Comparison of ENCODE assay signal across 1 cellular context in the genomic region with DNA sequence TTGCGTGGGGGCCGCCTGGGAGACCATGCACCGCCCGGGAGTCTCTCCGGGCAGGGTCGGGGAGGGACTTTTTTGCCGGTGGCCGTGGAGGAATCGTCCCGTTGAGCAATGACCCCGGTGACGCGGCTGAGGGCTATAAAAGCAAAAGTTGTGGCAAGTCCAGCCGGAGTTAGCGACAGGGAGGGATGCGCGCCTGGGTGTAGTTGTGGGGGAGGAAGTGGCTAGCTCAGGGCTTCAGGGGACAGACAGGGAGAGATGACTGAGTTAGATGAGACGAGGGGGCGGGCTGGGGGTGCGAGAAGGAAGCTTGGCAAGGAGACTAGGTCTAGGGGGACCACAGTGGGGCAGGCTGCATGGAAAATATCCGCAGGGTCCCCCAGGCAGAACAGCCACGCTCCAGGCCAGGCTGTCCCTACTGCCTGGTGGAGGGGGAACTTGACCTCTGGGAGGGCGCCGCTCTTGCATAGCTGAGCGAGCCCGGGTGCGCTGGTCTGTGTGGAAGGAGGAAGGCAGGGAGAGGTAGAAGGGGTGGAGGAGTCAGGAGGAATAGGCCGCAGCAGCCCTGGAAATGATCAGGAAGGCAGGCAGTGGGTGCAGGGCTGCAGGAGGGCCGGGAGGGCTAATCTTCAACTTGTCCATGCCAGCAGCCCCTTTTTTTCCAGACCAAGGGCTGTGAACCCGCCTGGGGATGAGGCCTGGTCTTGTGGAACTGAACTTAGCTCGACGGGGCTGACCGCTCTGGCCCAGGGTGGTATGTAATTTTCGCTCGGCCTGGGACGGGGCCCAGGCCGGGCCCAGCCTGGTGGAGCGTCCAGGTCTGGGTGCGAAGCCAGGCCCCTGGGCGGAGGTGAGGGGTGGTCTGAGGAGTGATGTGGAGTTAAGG.
TF ChIP-seq lines count a peak whose summit lies in the region.

TSS of gene NEAT1 (plus strand) at position 166 of the 883 bp plus-strand sequence.

TF ChIP-seq in HepG2, 621 proteins besides CTCF, POLR2A, EP300 and RAD21 (continued from another document and continues in another):
- peak; percentile 98 for TF ChIP-seq BRCA1 (CRISPR knock-in tag; IDR thresholded peaks at IDR 0.05)
- TF ChIP-seq ZNF776 (CRISPR knock-in tag; IDR thresholded peaks at IDR 0.05) = peak; percentile 70
- peak; percentile 50; the same call in 1 of the 2 replicates for TF ChIP-seq MAFF (IDR thresholded peaks at IDR 0.05; ENCODE audit: low read depth, low read length)
- TF ChIP-seq ZNF672 (CRISPR knock-in tag; IDR thresholded peaks at IDR 0.05) = peak; percentile 46; the same call in 1 of the 2 replicates
- peak; percentile 81; the same call in 1 of the 2 replicates for TF ChIP-seq ZNF180 (CRISPR knock-in tag; IDR thresholded peaks at IDR 0.05; ENCODE audit: borderline replicate concordance, low read depth)
- TF ChIP-seq ZNF75D (CRISPR knock-in tag; IDR thresholded peaks at IDR 0.05; ENCODE audit: borderline replicate concordance) = peak; percentile 73; the same call in 1 of the 2 replicates
- peak; percentile 70 for TF ChIP-seq NCOA2 (CRISPR knock-in tag; IDR thresholded peaks at IDR 0.05)
- peak; percentile 28 for TF ChIP-seq IKZF4 (CRISPR knock-in tag; IDR thresholded peaks at IDR 0.05; ENCODE audit: borderline replicate concordance, low read depth, not compliant biosample characterization)
- TF ChIP-seq ZNF605 (CRISPR knock-in tag; IDR thresholded peaks at IDR 0.05) = peak; percentile 56; the same call in 1 of the 2 replicates
- no peak for TF ChIP-seq PRDM10 (CRISPR knock-in tag; IDR thresholded peaks at IDR 0.05; ENCODE audit: low read depth)
- TF ChIP-seq RARG (CRISPR knock-in tag; IDR thresholded peaks at IDR 0.05; ENCODE audit: low read depth) = no peak
- TF ChIP-seq SIN3B (IDR thresholded peaks at IDR 0.05; ENCODE audit: low read length) = peak; percentile 66; the same call in 1 of the 2 replicates
- TF ChIP-seq, protein P1, sequence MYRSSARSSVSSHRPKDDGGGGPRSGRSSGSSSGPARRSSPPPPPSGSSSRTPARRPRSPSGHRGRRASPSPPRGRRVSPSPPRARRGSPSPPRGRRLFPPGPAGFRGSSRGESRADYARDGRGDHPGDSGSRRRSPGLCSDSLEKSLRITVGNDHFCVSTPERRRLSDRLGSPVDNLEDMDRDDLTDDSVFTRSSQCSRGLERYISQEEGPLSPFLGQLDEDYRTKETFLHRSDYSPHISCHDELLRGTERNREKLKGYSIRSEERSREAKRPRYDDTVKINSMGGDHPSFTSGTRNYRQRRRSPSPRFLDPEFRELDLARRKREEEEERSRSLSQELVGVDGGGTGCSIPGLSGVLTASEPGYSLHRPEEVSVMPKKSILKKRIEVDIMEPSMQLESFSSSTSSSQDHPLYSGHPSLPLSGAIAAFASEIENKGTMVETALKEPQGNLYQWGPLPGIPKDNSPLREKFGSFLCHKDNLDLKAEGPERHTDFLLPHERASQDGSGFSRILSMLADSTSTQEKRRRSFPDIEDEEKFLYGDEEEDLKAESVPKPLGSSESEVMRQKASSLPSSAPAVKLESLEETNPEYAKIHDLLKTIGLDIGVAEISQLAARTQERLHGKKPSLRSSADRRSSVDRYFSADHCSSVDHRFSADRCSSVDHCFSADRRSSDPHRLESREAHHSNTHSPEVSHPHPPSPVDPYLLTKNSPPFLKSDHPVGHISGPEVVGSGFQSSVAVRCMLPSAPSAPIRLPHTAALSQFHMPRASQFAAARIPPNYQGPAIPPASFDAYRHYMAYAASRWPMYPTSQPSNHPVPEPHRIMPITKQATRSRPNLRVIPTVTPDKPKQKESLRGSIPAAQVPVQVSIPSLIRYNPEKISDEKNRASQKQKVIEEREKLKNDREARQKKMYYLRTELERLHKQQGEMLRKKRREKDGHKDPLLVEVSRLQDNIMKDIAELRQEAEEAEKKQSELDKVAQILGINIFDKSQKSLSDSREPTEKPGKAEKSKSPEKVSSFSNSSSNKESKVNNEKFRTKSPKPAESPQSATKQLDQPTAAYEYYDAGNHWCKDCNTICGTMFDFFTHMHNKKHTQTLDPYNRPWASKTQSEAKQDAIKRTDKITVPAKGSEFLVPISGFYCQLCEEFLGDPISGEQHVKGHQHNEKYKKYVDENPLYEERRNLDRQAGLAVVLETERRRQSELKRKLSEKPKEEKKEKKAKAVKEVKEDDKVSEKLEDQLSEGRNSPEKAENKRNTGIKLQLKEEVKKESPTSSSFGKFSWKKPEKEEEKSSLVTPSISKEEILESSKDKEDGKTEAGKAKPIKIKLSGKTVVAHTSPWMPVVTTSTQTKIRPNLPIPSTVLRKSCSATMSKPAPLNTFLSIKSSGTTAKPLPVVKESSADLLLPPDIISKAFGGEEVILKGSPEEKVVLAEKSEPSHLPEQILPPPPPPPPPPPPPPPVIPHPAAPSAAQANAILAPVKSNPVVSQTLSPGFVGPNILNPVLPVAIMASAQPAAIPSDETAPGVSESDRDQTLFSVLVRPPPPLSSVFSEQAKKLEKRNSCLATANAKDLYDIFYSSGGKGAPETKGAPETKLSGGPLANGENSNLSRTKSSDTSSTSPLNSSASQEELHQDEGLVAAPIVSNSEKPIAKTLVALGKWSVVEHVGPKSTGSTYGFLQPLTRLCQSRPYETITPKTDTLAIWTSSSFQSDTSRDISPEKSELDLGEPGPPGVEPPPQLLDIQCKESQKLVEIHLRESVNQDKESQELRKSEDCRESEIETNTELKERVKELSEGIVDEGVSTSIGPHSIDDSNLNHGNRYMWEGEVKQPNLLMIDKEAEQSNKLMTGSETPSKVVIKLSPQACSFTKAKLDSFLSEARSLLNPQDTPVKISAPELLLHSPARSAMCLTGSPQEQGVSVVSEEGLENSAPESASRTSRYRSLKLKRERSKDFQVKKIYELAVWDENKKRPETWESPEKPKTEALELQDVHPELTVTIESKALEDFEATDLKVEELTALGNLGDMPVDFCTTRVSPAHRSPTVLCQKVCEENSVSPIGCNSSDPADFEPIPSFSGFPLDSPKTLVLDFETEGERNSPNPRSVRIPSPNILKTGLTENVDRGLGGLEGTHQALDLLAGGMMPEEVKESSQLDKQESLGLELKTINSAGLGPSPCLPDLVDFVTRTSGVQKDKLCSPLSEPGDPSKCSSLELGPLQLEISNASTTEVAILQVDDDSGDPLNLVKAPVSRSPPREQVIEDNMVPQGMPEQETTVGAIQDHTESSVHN (CRISPR knock-in tag; IDR thresholded peaks at IDR 0.05) = 0 out of 2 replicates have a peak, but pooled peaks have one; percentile 50
- TF ChIP-seq ZSCAN30 (CRISPR knock-in tag; IDR thresholded peaks at IDR 0.05) = peak; percentile 78; the same call in 1 of the 2 replicates
- TF ChIP-seq, protein P2, sequence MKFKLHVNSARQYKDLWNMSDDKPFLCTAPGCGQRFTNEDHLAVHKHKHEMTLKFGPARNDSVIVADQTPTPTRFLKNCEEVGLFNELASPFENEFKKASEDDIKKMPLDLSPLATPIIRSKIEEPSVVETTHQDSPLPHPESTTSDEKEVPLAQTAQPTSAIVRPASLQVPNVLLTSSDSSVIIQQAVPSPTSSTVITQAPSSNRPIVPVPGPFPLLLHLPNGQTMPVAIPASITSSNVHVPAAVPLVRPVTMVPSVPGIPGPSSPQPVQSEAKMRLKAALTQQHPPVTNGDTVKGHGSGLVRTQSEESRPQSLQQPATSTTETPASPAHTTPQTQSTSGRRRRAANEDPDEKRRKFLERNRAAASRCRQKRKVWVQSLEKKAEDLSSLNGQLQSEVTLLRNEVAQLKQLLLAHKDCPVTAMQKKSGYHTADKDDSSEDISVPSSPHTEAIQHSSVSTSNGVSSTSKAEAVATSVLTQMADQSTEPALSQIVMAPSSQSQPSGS (CRISPR knock-in tag; IDR thresholded peaks at IDR 0.05) = no peak
- no peak for TF ChIP-seq ATF3 (CRISPR knock-in tag; IDR thresholded peaks at IDR 0.05)
- TF ChIP-seq ZNF773 (CRISPR knock-in tag; IDR thresholded peaks at IDR 0.05; ENCODE audit: borderline replicate concordance) = no peak
- TF ChIP-seq ZBTB1 (CRISPR knock-in tag; IDR thresholded peaks at IDR 0.05; ENCODE audit: borderline replicate concordance) = no peak
- no peak for TF ChIP-seq NFYB (CRISPR knock-in tag; IDR thresholded peaks at IDR 0.05)
- TF ChIP-seq ARID2 (CRISPR knock-in tag; IDR thresholded peaks at IDR 0.05; ENCODE audit: borderline replicate concordance) = peak; percentile 70; the same call in 1 of the 2 replicates
- no peak; the same call in 1 of the 2 replicates for TF ChIP-seq ZNF547 (CRISPR knock-in tag; IDR thresholded peaks at IDR 0.05)
- TF ChIP-seq ZNF138 (CRISPR knock-in tag; IDR thresholded peaks at IDR 0.05; ENCODE audit: low read depth) = peak; percentile 71; the same call in 1 of the 2 replicates
- TF ChIP-seq ZNF768 (CRISPR knock-in tag; IDR thresholded peaks at IDR 0.05) = no peak; the same call in 1 of the 2 replicates
- TF ChIP-seq ATRX (CRISPR knock-in tag; IDR thresholded peaks at IDR 0.05; ENCODE audit: borderline replicate concordance) = no peak; the same call in 1 of the 2 replicates
- TF ChIP-seq, protein P3, sequence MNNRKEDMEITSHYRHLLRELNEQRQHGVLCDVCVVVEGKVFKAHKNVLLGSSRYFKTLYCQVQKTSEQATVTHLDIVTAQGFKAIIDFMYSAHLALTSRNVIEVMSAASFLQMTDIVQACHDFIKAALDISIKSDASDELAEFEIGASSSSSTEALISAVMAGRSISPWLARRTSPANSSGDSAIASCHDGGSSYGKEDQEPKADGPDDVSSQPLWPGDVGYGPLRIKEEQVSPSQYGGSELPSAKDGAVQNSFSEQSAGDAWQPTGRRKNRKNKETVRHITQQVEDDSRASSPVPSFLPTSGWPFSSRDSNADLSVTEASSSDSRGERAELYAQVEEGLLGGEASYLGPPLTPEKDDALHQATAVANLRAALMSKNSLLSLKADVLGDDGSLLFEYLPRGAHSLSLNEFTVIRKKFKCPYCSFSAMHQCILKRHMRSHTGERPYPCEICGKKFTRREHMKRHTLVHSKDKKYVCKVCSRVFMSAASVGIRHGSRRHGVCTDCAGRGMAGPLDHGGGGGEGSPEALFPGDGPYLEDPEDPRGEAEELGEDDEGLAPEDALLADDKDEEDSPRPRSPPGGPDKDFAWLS (CRISPR knock-in tag; IDR thresholded peaks at IDR 0.05; ENCODE audit: borderline replicate concordance) = no peak
- TF ChIP-seq, protein P4, sequence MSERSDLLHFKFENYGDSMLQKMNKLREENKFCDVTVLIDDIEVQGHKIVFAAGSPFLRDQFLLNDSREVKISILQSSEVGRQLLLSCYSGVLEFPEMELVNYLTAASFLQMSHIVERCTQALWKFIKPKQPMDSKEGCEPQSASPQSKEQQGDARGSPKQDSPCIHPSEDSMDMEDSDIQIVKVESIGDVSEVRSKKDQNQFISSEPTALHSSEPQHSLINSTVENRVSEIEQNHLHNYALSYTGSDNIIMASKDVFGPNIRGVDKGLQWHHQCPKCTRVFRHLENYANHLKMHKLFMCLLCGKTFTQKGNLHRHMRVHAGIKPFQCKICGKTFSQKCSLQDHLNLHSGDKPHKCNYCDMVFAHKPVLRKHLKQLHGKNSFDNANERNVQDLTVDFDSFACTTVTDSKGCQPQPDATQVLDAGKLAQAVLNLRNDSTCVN (CRISPR knock-in tag; IDR thresholded peaks at IDR 0.05; ENCODE audit: borderline replicate concordance) = peak; percentile 85; the same call in 1 of the 2 replicates
- no peak for TF ChIP-seq ZMYM2 (CRISPR knock-in tag; IDR thresholded peaks at IDR 0.05)
- TF ChIP-seq GFI1 (CRISPR knock-in tag; IDR thresholded peaks at IDR 0.05; ENCODE audit: borderline replicate concordance) = peak; percentile 79
- peak; percentile 80; the same call in 1 of the 2 replicates for TF ChIP-seq ISX (CRISPR knock-in tag; conservative IDR thresholded peaks at IDR 0.05)
- TF ChIP-seq MYNN (CRISPR knock-in tag; IDR thresholded peaks at IDR 0.05; ENCODE audit: low read depth) = 0 out of 2 replicates have a peak, but pooled peaks have one; percentile 68
- TF ChIP-seq FOXP1 (IDR thresholded peaks at IDR 0.05) = 0 out of 2 replicates have a peak, but pooled peaks have one; percentile 31
- peak; percentile 48 for TF ChIP-seq FOXP1 (CRISPR knock-in tag; IDR thresholded peaks at IDR 0.05)
